Comparison of ENCODE assay signal across 8 cellular contexts in genomic region chr1:45490121-45490622, GRCh38.
DNase-seq lines count a peak whose midpoint lies in the region; ATAC-seq and TF ChIP-seq lines count a peak whose summit lies in the region.

No MANE protein-coding gene starts in this region.

- H3K79me2 ChIP-seq in parathyroid adenoma, result no peaks in the 10 kb centered on the region

- H3K9me3 ChIP-seq in parathyroid adenoma (ENCODE audit: control insufficient read depth, low read length), result no peaks in the 10 kb centered on the region

- H3K4me1 ChIP-seq in parathyroid adenoma, result no peaks in the 10 kb centered on the region

- peak overlapping the region; percentile 86 for H2AFZ ChIP-seq in parathyroid adenoma

- DNase-seq in EH (ENCODE audit: low read depth) (peak; percentile 32), OCI-M1 (lab: John Stamatoyannopoulos, UW) (peak; percentile 50), fibroblast of peridontal ligament (ENCODE audit: extremely low read depth) (peak; percentile 34), NCI-H510A treated with DMSO at 0.1 percent for 48 hours (lab: John Stamatoyannopoulos, UW) (no peak)

- H3K27me3 ChIP-seq in parathyroid adenoma (ENCODE audit: control insufficient read depth, insufficient read depth, low read length), result no peaks in the 10 kb centered on the region

- no peaks in the 10 kb centered on the region for H3K36me3 ChIP-seq in parathyroid adenoma (ENCODE audit: control insufficient read depth, insufficient read depth, low read length)

- H3K27ac ChIP-seq in parathyroid adenoma, result peak overlapping the region; percentile 73

- no peak for ATAC-seq in HG03571 (IDR thresholded peaks at IDR 0.05; ENCODE audit: unreplicated experiment)
- ATAC-seq in GM21619 (IDR thresholded peaks at IDR 0.05; ENCODE audit: unreplicated experiment), result no peak
- ATAC-seq in HG03097 (IDR thresholded peaks at IDR 0.05; ENCODE audit: low FRiP score, unreplicated experiment), result no peak

- H3K9ac ChIP-seq in parathyroid adenoma, result peak overlapping the region; percentile 46

- no peak for TF ChIP-seq CTCF in parathyroid adenoma (IDR thresholded peaks at IDR 0.05)

- peak overlapping the region; percentile 80 for H3K4me2 ChIP-seq in parathyroid adenoma (ENCODE audit: low read length)

- H3K4me3 ChIP-seq in parathyroid adenoma (ENCODE audit: low read depth, low read length), result peak overlapping the region; percentile 65
